In the genomic region with DNA sequence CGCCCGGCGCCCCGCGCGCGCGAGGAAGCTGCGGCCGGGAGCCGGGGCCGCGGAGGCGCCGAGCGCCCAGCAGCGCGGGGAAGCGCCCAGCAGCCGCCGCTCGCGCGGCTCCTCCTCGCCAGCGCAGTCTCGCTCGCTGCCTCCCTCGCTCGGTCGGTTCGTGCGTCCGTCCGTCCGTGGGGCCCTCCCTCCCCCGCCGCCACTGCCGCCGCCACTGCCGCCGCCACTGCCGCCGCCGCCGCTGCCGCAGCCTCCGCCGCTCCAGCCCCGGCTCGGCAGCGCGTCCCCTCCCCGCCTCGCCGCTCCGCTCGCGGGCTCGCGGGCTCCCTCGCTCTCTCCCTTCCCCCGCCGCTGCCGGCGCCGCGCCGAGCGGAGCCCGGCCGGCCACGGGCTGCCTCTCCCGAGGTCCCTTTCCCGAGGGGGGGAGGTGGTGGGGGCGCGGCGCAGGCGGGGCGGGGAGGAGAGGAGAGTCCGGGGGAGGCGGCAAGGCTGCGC, we compare ENCODE assay signal across 8 cellular contexts. TPM values are rescaled to one million over a fixed set of nuclear protein-coding genes. Genes with fewer than 3 reads are reported as not detected.
DNase-seq lines count a peak whose midpoint lies in the region; ATAC-seq and TF ChIP-seq lines count a peak whose summit lies in the region.

KCND3 (minus strand) TSS at position 138 of the 495 bp plus-strand sequence.

- no peak within 1 kb of the TSS for H2BK15ac ChIP-seq in mesendoderm (replicated peaks; ENCODE audit: low read depth)

- no peak for TF ChIP-seq CTCF in thoracic aorta (IDR thresholded peaks at IDR 0.05)

- H3K23ac ChIP-seq in mesendoderm (ENCODE audit: low read length), result peak within 1 kb of the TSS; percentile 85

- WGBS in mesendoderm (ENCODE audit: extremely low coverage, insufficient coverage, low lambda C conversion rate), result no CpG with 5 or more reads among the region's 83 CpGs

- H3K4ac ChIP-seq in mesendoderm (ENCODE audit: low read depth, low read length), result no peak within 1 kb of the TSS

- H3K27ac ChIP-seq in mesendoderm (ENCODE audit: low read depth, low read length) (no peak within 1 kb of the TSS), thoracic aorta (peak within 1 kb of the TSS; percentile 52 to 66)

- H3K27me3 ChIP-seq in endocrine pancreas (ENCODE audit: control insufficient read depth, insufficient read depth, low read length) (no peaks in the 10 kb centered on the region), mesendoderm (ENCODE audit: insufficient read depth, low read length, poor library complexity) (peaks cover 16% of the 10 kb centered on the region), thoracic aorta (replicated peaks; ENCODE audit: insufficient read depth) (no peaks in the 10 kb centered on the region)

- no peak for ATAC-seq in thoracic aorta (ENCODE audit: insufficient number of reproducible peaks, low FRiP score, low read depth)

- peak within 1 kb of the TSS; percentile 12 for H3K18ac ChIP-seq in mesendoderm (ENCODE audit: low read length)

- no peaks in the 10 kb centered on the region for H3K9me3 ChIP-seq in endocrine pancreas (ENCODE audit: control insufficient read depth, low read length)
- H3K9me3 ChIP-seq in thoracic aorta, result no peaks in the 10 kb centered on the region

- H3K4me3 ChIP-seq in endocrine pancreas (ENCODE audit: control insufficient read depth, insufficient read depth, low read length) (peak within 1 kb of the TSS; percentile 57), mesendoderm (ENCODE audit: low read length) (no peak within 1 kb of the TSS), thoracic aorta (peak within 1 kb of the TSS; percentile 81)

- H3K9ac ChIP-seq in endocrine pancreas (ENCODE audit: control insufficient read depth, insufficient read depth, low read length) (peak within 1 kb of the TSS; percentile 74), mesendoderm (ENCODE audit: low read length) (peak within 1 kb of the TSS; percentile 34)

- H4K5ac ChIP-seq in mesendoderm (ENCODE audit: low read length), result no peak within 1 kb of the TSS

- peak within 1 kb of the TSS; percentile 73 for H3K56ac ChIP-seq in mesendoderm (ENCODE audit: low read length)

- H3K79me1 ChIP-seq in mesendoderm (ENCODE audit: low read length), result no peaks in the 10 kb centered on the region

- DNase-seq in NCI-H2171 (lab: John Stamatoyannopoulos, UW) (peak; percentile 21), NCI-H2171 treated with DMSO at 0.1 percent for 48 hours (lab: John Stamatoyannopoulos, UW) (no peak), RPMI7951 (ENCODE audit: low read depth) (peak; percentile 7), mesendoderm (peak; percentile 13), thoracic aorta (ENCODE audit: low spot score) (no peak), NCI-H1694 (lab: John Stamatoyannopoulos, UW) (no peak), NOMO-1 treated with dmso at 0.1 percent for 144 hours (lab: John Stamatoyannopoulos, UW; ENCODE audit: unreplicated experiment) (no peak)

- H2BK120ac ChIP-seq in mesendoderm (ENCODE audit: low read depth, low read length), result no peak within 1 kb of the TSS

- H3K4me2 ChIP-seq in mesendoderm (ENCODE audit: low read length), result peak within 1 kb of the TSS; percentile 81

- no peak within 1 kb of the TSS for H4K8ac ChIP-seq in mesendoderm (ENCODE audit: low read depth, low read length)

- no peak within 1 kb of the TSS for H2BK5ac ChIP-seq in mesendoderm (ENCODE audit: low read length)

- no peaks in the 10 kb centered on the region for H3K79me2 ChIP-seq in mesendoderm (ENCODE audit: control insufficient read depth, insufficient read depth, low read length)

- H3K4me1 ChIP-seq in endocrine pancreas (ENCODE audit: control insufficient read depth, insufficient read depth, low read length) (no peaks in the 10 kb centered on the region), mesendoderm (ENCODE audit: control insufficient read depth, low read depth, low read length) (peaks cover 3% of the 10 kb centered on the region), thoracic aorta (ENCODE audit: control insufficient read depth in 1 of 2, low read depth in 2 of 2) (peaks cover 0 to 30% of the 10 kb centered on the region in 2 donors)

- no peaks in the 10 kb centered on the region for H3K36me3 ChIP-seq in endocrine pancreas (ENCODE audit: control insufficient read depth, insufficient read depth, low read length)
- no peaks in the 10 kb centered on the region for H3K36me3 ChIP-seq in mesendoderm (ENCODE audit: control insufficient read depth, insufficient read depth, low read length)
- no peaks in the 10 kb centered on the region for H3K36me3 ChIP-seq in thoracic aorta

- no peak within 1 kb of the TSS for H2AK5ac ChIP-seq in mesendoderm (ENCODE audit: low read length)

RNA-seq across cellular contexts. Expression of gene KCND3, which starts in this region (rescaled TPM):
- not detected in 2 replicates for total RNA-seq in RPMI7951 (2014; rRNA removed; shearing (Covaris generic))
- 0.67 TPM for polyA plus RNA-seq in mesendoderm (2013, experiment 1 of 2)
- 0.67 TPM for polyA plus RNA-seq in mesendoderm (2013, experiment 2 of 2)
- 10 to 100 TPM; 12.3 to 16.6 TPM for total RNA-seq in thoracic aorta

Comparison
In these comparisons a context has a peak if more than half of its experiments do, and no peak if none do; other contexts are left out.
1. RNA of gene KCND3 (total RNA-seq): 12.3 to 16.6 TPM in thoracic aorta; not detected in RPMI7951; every median in the first group is over 10 times any median in the second.
2. DNase-seq: peak in NCI-H2171 (single experiment) and mesendoderm (single experiment); none in NCI-H2171 treated with DMSO at 0.1 percent for 48 hours (single experiment), thoracic aorta (single experiment), NCI-H1694 (single experiment) and NOMO-1 treated with dmso at 0.1 percent for 144 hours (single experiment).
3. Peak in DNase-seq in RPMI7951; RNA of the gene not detected or under 1 TPM.